In genomic region chr16:788399-789126, GRCh38 we compare ENCODE assay signal across 8 cellular contexts. TPM values are rescaled to one million over a fixed set of nuclear protein-coding genes. Genes with fewer than 3 reads are reported as not detected.
A peak's percentile ranks its signal among the peaks of the same experiment; 100 is the strongest.
DNase-seq lines count a peak whose midpoint lies in the region; ATAC-seq and TF ChIP-seq lines count a peak whose summit lies in the region.

Gene CHTF18, plus strand, starts transcription at chr16:788620. Its CDS starts 65 bp downstream, at chr16:788685.

- H3K9me3 Mint-ChIP-seq in activated T-helper 2 cell treated with anti-CD3 and anti-CD28 coated beads, Interferon-gamma antibody, Interleukin-2, Interleukin-4, amounts not matched to agents 10 μg/mL and 5 μg/mL and 100 μg/mL, durations not matched to agents 14 hours and 24 hours and 36 hours: no peaks in the 10 kb centered on the region
- H3K9me3 Mint-ChIP-seq in naive thymus-derived CD8-positive, alpha-beta T cell: no peaks in the 10 kb centered on the region
- no peaks in the 10 kb centered on the region for H3K9me3 Mint-ChIP-seq in stimulated activated memory B cell treated with anti-CD40 and anti-IgM and Interleukin-4, amounts not matched to agents 10 μg/mL and 1 μg/mL and 100 μg/mL, for 72 hours

- H2AFZ ChIP-seq in DND-41 (ENCODE audit: low read depth, low read length): peak within 1 kb of the TSS; percentile 95

- peak within 1 kb of the TSS; percentile 94 for H3K9ac ChIP-seq in DND-41 (ENCODE audit: low read depth, low read length)

- H3K4me3 Mint-ChIP-seq in activated T-helper 2 cell treated with anti-CD3 and anti-CD28 coated beads, Interferon-gamma antibody, Interleukin-2, Interleukin-4, amounts not matched to agents 10 μg/mL and 5 μg/mL and 100 μg/mL, durations not matched to agents 14 hours and 24 hours and 36 hours (ENCODE audit: low read depth): peak within 1 kb of the TSS; percentile 86
- H3K4me3 Mint-ChIP-seq in naive thymus-derived CD8-positive, alpha-beta T cell: peak within 1 kb of the TSS; percentile 78 to 89 (median 84)
- H3K4me3 Mint-ChIP-seq in stimulated activated memory B cell treated with anti-CD40 and anti-IgM and Interleukin-4, amounts not matched to agents 10 μg/mL and 1 μg/mL and 100 μg/mL, for 72 hours: peak within 1 kb of the TSS; percentile 86

- H3K4me2 ChIP-seq in DND-41 (ENCODE audit: insufficient read depth, low read length): peak within 1 kb of the TSS; percentile 100

- H3K79me2 ChIP-seq in DND-41 (ENCODE audit: insufficient read depth, low read length): peaks cover 54% of the 10 kb centered on the region

- peak within 1 kb of the TSS; percentile 77 for H3K27ac ChIP-seq in DND-41 (ENCODE audit: low read length)

- H4K20me1 ChIP-seq in DND-41 (ENCODE audit: insufficient read depth, low read length): peaks cover 79% of the 10 kb centered on the region

- POLR2A ChIA-PET in naive thymus-derived CD8-positive, alpha-beta T cell (lab: Charles Lee): interaction anchor here (0.5 to 2.5 kb wide), 8 partner anchors 59 to 628 kb away, joined by 3 to 21 read pairs (median 5); partner anchors contain the start of genes ANTKMT, METRN and SOX8

- peaks cover 23% of the 10 kb centered on the region for H3K36me3 Mint-ChIP-seq in activated T-helper 2 cell treated with anti-CD3 and anti-CD28 coated beads, Interferon-gamma antibody, Interleukin-2, Interleukin-4, amounts not matched to agents 10 μg/mL and 5 μg/mL and 100 μg/mL, durations not matched to agents 14 hours and 24 hours and 36 hours (ENCODE audit: low read depth)
- H3K36me3 Mint-ChIP-seq in naive thymus-derived CD8-positive, alpha-beta T cell: peaks cover 0 to 7% (median 0%) of the 10 kb centered on the region in 3 donors
- H3K36me3 Mint-ChIP-seq in stimulated activated memory B cell treated with anti-CD40 and anti-IgM and Interleukin-4, amounts not matched to agents 10 μg/mL and 1 μg/mL and 100 μg/mL, for 72 hours: peaks cover 22% of the 10 kb centered on the region

- H3K4me1 Mint-ChIP-seq in activated T-helper 2 cell treated with anti-CD3 and anti-CD28 coated beads, Interferon-gamma antibody, Interleukin-2, Interleukin-4, amounts not matched to agents 10 μg/mL and 5 μg/mL and 100 μg/mL, durations not matched to agents 14 hours and 24 hours and 36 hours (ENCODE audit: low read depth): peaks cover 5% of the 10 kb centered on the region
- peaks cover 0 to 18% (median 6%) of the 10 kb centered on the region in 4 donors for H3K4me1 Mint-ChIP-seq in naive thymus-derived CD8-positive, alpha-beta T cell
- H3K4me1 Mint-ChIP-seq in stimulated activated memory B cell treated with anti-CD40 and anti-IgM and Interleukin-4, amounts not matched to agents 10 μg/mL and 1 μg/mL and 100 μg/mL, for 72 hours: peaks cover 38% of the 10 kb centered on the region

- H3K27ac Mint-ChIP-seq in activated T-helper 2 cell treated with anti-CD3 and anti-CD28 coated beads, Interferon-gamma antibody, Interleukin-2, Interleukin-4, amounts not matched to agents 10 μg/mL and 5 μg/mL and 100 μg/mL, durations not matched to agents 14 hours and 24 hours and 36 hours: peak within 1 kb of the TSS; percentile 68
- H3K27ac Mint-ChIP-seq in naive thymus-derived CD8-positive, alpha-beta T cell: peak within 1 kb of the TSS in 9 of 10 donors; percentile 44 to 86 (median 72)
- H3K27ac Mint-ChIP-seq in stimulated activated memory B cell treated with anti-CD40 and anti-IgM and Interleukin-4, amounts not matched to agents 10 μg/mL and 1 μg/mL and 100 μg/mL, for 72 hours: peak within 1 kb of the TSS; percentile 80

- no peaks in the 10 kb centered on the region for H3K27me3 ChIP-seq in DND-41 (ENCODE audit: insufficient read depth, low read length, poor library complexity)

- H3K27me3 Mint-ChIP-seq in activated T-helper 2 cell treated with anti-CD3 and anti-CD28 coated beads, Interferon-gamma antibody, Interleukin-2, Interleukin-4, amounts not matched to agents 10 μg/mL and 5 μg/mL and 100 μg/mL, durations not matched to agents 14 hours and 24 hours and 36 hours (ENCODE audit: low read depth): no peaks in the 10 kb centered on the region
- H3K27me3 Mint-ChIP-seq in naive thymus-derived CD8-positive, alpha-beta T cell: no peaks in the 10 kb centered on the region
- H3K27me3 Mint-ChIP-seq in stimulated activated memory B cell treated with anti-CD40 and anti-IgM and Interleukin-4, amounts not matched to agents 10 μg/mL and 1 μg/mL and 100 μg/mL, for 72 hours: peaks cover 2% of the 10 kb centered on the region

- TF ChIP-seq CTCF in DND-41 (IDR thresholded peaks at IDR 0.05; ENCODE audit: borderline replicate concordance, extremely low read depth, low read length, poor library complexity, severe bottlenecking): no peak
- TF ChIP-seq CTCF in LNCaP clone FGC (IDR thresholded peaks at IDR 0.05; ENCODE audit: control insufficient read depth, extremely low read depth, insufficient read depth): no peak
- no peak for TF ChIP-seq CTCF in fibroblast of mammary gland (conservative IDR thresholded peaks at IDR 0.05; ENCODE audit: control insufficient read depth, insufficient read depth, low read depth, low read length)

- intact Hi-C loops in activated T-helper 2 cell treated with anti-CD3 and anti-CD28 coated beads, Interferon-gamma antibody, Interleukin-2, Interleukin-4, amounts not matched to agents 10 μg/mL and 5 μg/mL and 100 μg/mL, durations not matched to agents 14 hours and 24 hours and 36 hours (cut with micrococcal nuclease): loop anchor here (5.0 kb wide), 1 partner anchor 46 kb away; the partner anchor contains the start of gene CIAO3

- peak; percentile 88 for ATAC-seq in DND-41 (ENCODE audit: insufficient read depth, low read depth)
- peak; percentile 93 to 98 for ATAC-seq in naive thymus-derived CD8-positive, alpha-beta T cell
- ATAC-seq in stimulated activated memory B cell treated with anti-CD40 and anti-IgM and Interleukin-4, amounts not matched to agents 10 μg/mL and 1 μg/mL and 100 μg/mL, for 72 hours: peak; percentile 91

- peaks cover 76% of the 10 kb centered on the region for H3K36me3 ChIP-seq in DND-41 (ENCODE audit: insufficient read depth, low read length)

- H3K4me3 ChIP-seq in DND-41 (ENCODE audit: low read depth in 1 of 2, low read length in 2 of 2) (peak within 1 kb of the TSS; percentile 87 to 94), LNCaP clone FGC (ENCODE audit: low read depth, low read length) (peak within 1 kb of the TSS; percentile 97), fibroblast of mammary gland (ENCODE audit: control insufficient read depth, low read depth, low read length) (peak within 1 kb of the TSS; percentile 82)

- DNase-seq in DND-41 (peak; percentile 95), GOT3 (lab: John Stamatoyannopoulos, UW) (peak; percentile 79), LNCaP clone FGC (ENCODE audit: low read depth) (peak; percentile 50), RPMI8226 (peak; percentile 97), fibroblast of mammary gland (ENCODE audit: low read depth) (peak; percentile 84)
- peak; percentile 92 for DNase-seq in activated T-helper 2 cell treated with anti-CD3 and anti-CD28 coated beads, Interferon-gamma antibody, Interleukin-2, Interleukin-4, amounts not matched to agents 10 μg/mL and 5 μg/mL and 100 μg/mL, durations not matched to agents 14 hours and 24 hours and 36 hours (ENCODE audit: low spot score)
- peak; percentile 87 to 99 (median 94) for DNase-seq in naive thymus-derived CD8-positive, alpha-beta T cell

- peaks cover 38% of the 10 kb centered on the region for H3K4me1 ChIP-seq in DND-41 (ENCODE audit: insufficient read depth, low read length)

- H3K9me3 ChIP-seq in DND-41 (ENCODE audit: insufficient read depth, low read length, severe bottlenecking): no peaks in the 10 kb centered on the region

RNA-seq across cellular contexts. Expression of gene CHTF18, which starts in this region (rescaled TPM):
- 108 and 119 TPM in 2 replicates for total RNA-seq in activated T-helper 2 cell treated with anti-CD3 and anti-CD28 coated beads, Interferon-gamma antibody, Interleukin-2, Interleukin-4, amounts not matched to agents 10 μg/mL and 5 μg/mL and 100 μg/mL, durations not matched to agents 14 hours and 24 hours and 36 hours
- total RNA-seq in naive thymus-derived CD8-positive, alpha-beta T cell: 10 to 100 TPM; 47.8 to 54.3 TPM
- 1 to 10 TPM; 3.5 to 4.3 (median 4.0) TPM for polyA plus RNA-seq in naive thymus-derived CD8-positive, alpha-beta T cell

Comparison
In these comparisons a context has a peak if more than half of its experiments do, and no peak if none do; other contexts are left out.
1. Peak in every context shown above with its lines: DNase-seq, ATAC-seq, H3K4me3 ChIP-seq and H3K27ac ChIP-seq.